20 cellular contexts compared by ENCODE assay signal in genomic region chr4:18529482-18529881, GRCh38.
A peak's percentile ranks its signal among the peaks of the same experiment; 100 is the strongest.
DNase-seq lines count a peak whose midpoint lies in the region; ATAC-seq, FAIRE-seq and TF ChIP-seq lines count a peak whose summit lies in the region.
"Had no signal": no experiment of that assay in that cellular context is flagged by ENCODE, and none has a peak within 500 bp of the region (broad histone marks: within the 10 kb centered on the region; RNA-seq: fewer than 3 reads in every experiment).

No MANE protein-coding gene starts in this region.

- in situ Hi-C loops in HepG2 (cut with HindIII; ENCODE audit: extremely low pct_ligation_motif_present, low pct_unique_long_range_greater_than_20kb) = no loop called here

- no peaks in the 10 kb centered on the region for H4K20me1 ChIP-seq in HepG2 (ENCODE audit: insufficient read depth, low read length)

- no peak overlapping the region for H3K9ac ChIP-seq in HepG2 (ENCODE audit: insufficient read depth, low read depth, low read length)
- H3K9ac ChIP-seq: GM23248 had no signal

- H3K27ac ChIP-seq in HepG2 (ENCODE audit: extremely low read length, insufficient read depth, low read length) = no peak overlapping the region
- H3K27ac ChIP-seq: C4-2B, GM23248 had no signal

- FAIRE-seq in G401.6 (lab: Jason Lieb, UNC) (peak; percentile 3), HepG2 (lab: Jason Lieb, UNC) (no peak)
- FAIRE-seq: D721Med, GM12878, GM19239 had no signal

- intact Hi-C loops in HepG2 (cut with micrococcal nuclease; ENCODE audit: unreplicated experiment) = no loop called here

- no peaks in the 10 kb centered on the region for H3K9me3 ChIP-seq in HepG2 (ENCODE audit: low read length)
- H3K9me3 ChIP-seq: Caco-2, HAP-1 had no signal

- BruUV-seq in HepG2 (replicated peaks; lab: Mats Ljungman, UMichigan) = no TSS peak

- ATAC-seq in HepG2 (no peak), HG03457 (IDR thresholded peaks at IDR 0.05; ENCODE audit: unreplicated experiment) (no peak), HG02642 (IDR thresholded peaks at IDR 0.05; ENCODE audit: poor library complexity, unreplicated experiment) (no peak)
- ATAC-seq: GM12878 had no signal

- no peaks in the 10 kb centered on the region for H3K79me2 ChIP-seq in HepG2 (ENCODE audit: insufficient read depth, low read length)

- H3K4me3 ChIP-seq in HepG2 (replicated peaks in 1 of 3; ENCODE audit: insufficient read depth in 1 of 3, low read depth in 2 of 3, low read length in 3 of 3) = no peak overlapping the region
- H3K4me3 ChIP-seq: GM12878, GM23248, HAP-1 had no signal

- TF ChIP-seq EP300 in HepG2 (IDR thresholded peaks at IDR 0.05; ENCODE audit: low read depth in 2 of 2, low read length in 2 of 2) (no peak), HepG2 (CRISPR knock-in tag; IDR thresholded peaks at IDR 0.05; ENCODE audit: borderline replicate concordance) (no peak)

- H3K4me1 ChIP-seq in HepG2 (ENCODE audit: insufficient read depth, low read length) = no peaks in the 10 kb centered on the region
- H3K4me1 ChIP-seq: Caco-2, HAP-1 had no signal

- CTCF ChIA-PET in HepG2 (lab: Yijun Ruan, JAX; ENCODE audit: low intra/inter-chr PET ratio, low total read pairs) = no interaction called here

- no peak overlapping the region for H2AFZ ChIP-seq in HepG2 (ENCODE audit: low read length)
- H2AFZ ChIP-seq: GM23248 had no signal

- DNase-seq in NCI-H748 (lab: John Stamatoyannopoulos, UW; ENCODE audit: unreplicated experiment) = peak; percentile 11
- no peak for DNase-seq in NCI-H748 treated with DMSO at 0.1 percent for 48 hours (lab: John Stamatoyannopoulos, UW)
- peak; percentile 3 for DNase-seq in NCI-H69 (lab: John Stamatoyannopoulos, UW)
- DNase-seq in HepG2 (ENCODE audit: low spot score) = no peak
- no peak for DNase-seq in inferior parietal cortex (ENCODE audit: extremely low spot score)
- DNase-seq: ACHN; Caco-2; CD4-positive, alpha-beta T cell; DMS79 treated with DMSO at 0.1 percent for 48 hours; GM23248; Karpas-422; KBM-7 had no signal

- TF ChIP-seq RAD21 in HepG2 (CRISPR knock-in tag; IDR thresholded peaks at IDR 0.05) = no peak

- POLR2A ChIA-PET in HepG2 (lab: Yijun Ruan, JAX) = no interaction called here

- no peaks in the 10 kb centered on the region for H3K36me3 ChIP-seq in HepG2 (replicated peaks in 1 of 2; ENCODE audit: control insufficient read depth in 1 of 2, insufficient read depth in 2 of 2, low read length in 2 of 2)
- H3K36me3 ChIP-seq: HAP-1 had no signal

- no peak for TF ChIP-seq CTCF in HepG2 (CRISPR knock-in tag; IDR thresholded peaks at IDR 0.05)

- no peak overlapping the region for H3K4me2 ChIP-seq in HepG2 (ENCODE audit: low read depth, low read length)

- H3K27me3 ChIP-seq in HepG2 (ENCODE audit: control insufficient read depth in 1 of 2, insufficient read depth in 2 of 2, low read length in 2 of 2) = no peaks in the 10 kb centered on the region

- no peak for TF ChIP-seq POLR2A in HepG2 (IDR thresholded peaks at IDR 0.05; ENCODE audit: insufficient read depth in 1 of 2, low read depth in 2 of 2, low read length in 2 of 2)

TF ChIP-seq in HepG2, 621 proteins besides CTCF, POLR2A, EP300 and RAD21:
- TF ChIP-seq ZNF12 (CRISPR knock-in tag; IDR thresholded peaks at IDR 0.05) (no peak), NCOA2 (CRISPR knock-in tag; IDR thresholded peaks at IDR 0.05) (no peak), FOXA1 (IDR thresholded peaks at IDR 0.05) (peak; percentile 35; the same call in 1 of the 2 replicates), FOXA1 (CRISPR knock-in tag; IDR thresholded peaks at IDR 0.05) (no peak), ZNF460 (CRISPR knock-in tag; IDR thresholded peaks at IDR 0.05; ENCODE audit: borderline replicate concordance) (no peak), MAFK (conservative IDR thresholded peaks at IDR 0.05 in 1 of 2, IDR thresholded peaks at IDR 0.05 in 1 of 2; ENCODE audit: low read length in 2 of 2) (peak; percentile 86 to 89), ZHX1 (CRISPR knock-in tag; IDR thresholded peaks at IDR 0.05; ENCODE audit: low read depth) (no peak), ZBTB3 (CRISPR knock-in tag; IDR thresholded peaks at IDR 0.05; ENCODE audit: borderline replicate concordance, low read depth) (no peak), KDM2A (CRISPR knock-in tag; IDR thresholded peaks at IDR 0.05; ENCODE audit: borderline replicate concordance, low read depth) (no peak), TBX3 (IDR thresholded peaks at IDR 0.05; ENCODE audit: borderline replicate concordance) (no peak), ATF7 (IDR thresholded peaks at IDR 0.05) (peak; percentile 73), ATF7 (CRISPR knock-in tag; IDR thresholded peaks at IDR 0.05) (no peak), XBP1 (CRISPR knock-in tag; IDR thresholded peaks at IDR 0.05) (no peak), MAFF (IDR thresholded peaks at IDR 0.05; ENCODE audit: low read depth, low read length) (peak; percentile 84), HNRNPH1 (optimal IDR thresholded peaks at IDR 0.05; ENCODE audit: low read depth, low read length) (no peak), TARDBP (CRISPR knock-in tag; IDR thresholded peaks at IDR 0.05) (no peak), PATZ1 (CRISPR knock-in tag; IDR thresholded peaks at IDR 0.05) (no peak), ZNF234 (CRISPR knock-in tag; conservative IDR thresholded peaks at IDR 0.05) (no peak)
TF ChIP-seq in HepG2: peak in this region for 4.

Comparison
In these comparisons a context has a peak if more than half of its experiments do, and no peak if none do; other contexts are left out.
1. DNase-seq: peak in NCI-H748 (single experiment) and NCI-H69 (single experiment); none in NCI-H748 treated with DMSO at 0.1 percent for 48 hours (single experiment), HepG2 (single experiment) and inferior parietal cortex (single experiment).